In genomic region chr18:43271593-43272432, GRCh38 we compare ENCODE assay signal across 8 cellular contexts. TPM values are rescaled to one million over a fixed set of nuclear protein-coding genes. Genes with fewer than 3 reads are reported as not detected.
DNase-seq lines count a peak whose midpoint lies in the region; ATAC-seq and TF ChIP-seq lines count a peak whose summit lies in the region.

No MANE protein-coding gene starts in this region.

- H3K9ac ChIP-seq in mammary epithelial cell (ENCODE audit: insufficient read depth, low read length): no peak overlapping the region

- no peaks in the 10 kb centered on the region for H3K27me3 ChIP-seq in CD8-positive, alpha-beta T cell (ENCODE audit: insufficient read depth, low read length)
- H3K27me3 ChIP-seq in mammary epithelial cell (ENCODE audit: insufficient read depth, low read length) (no peaks in the 10 kb centered on the region), lung (ENCODE audit: control insufficient read depth, insufficient read depth) (no peaks in the 10 kb centered on the region)

- CTCF ChIA-PET in CD8-positive, alpha-beta T cell (lab: Charles Lee): interaction anchor here (1.4 to 2.6 kb wide), 3 partner anchors 14 to 1161 kb away, joined by 4 to 18 read pairs (median 7); no protein-coding TSS in a partner anchor
- CTCF ChIA-PET in mammary epithelial cell (lab: Charles Lee; ENCODE audit: low non-redundant PET): interaction anchor here (0.5 kb wide), 1 partner anchor 973 kb away, joined by 3 read pairs; no protein-coding TSS in a partner anchor

- no peaks in the 10 kb centered on the region for H3K9me3 Mint-ChIP-seq in CD8-positive, alpha-beta T cell

- H3K4me1 Mint-ChIP-seq in CD8-positive, alpha-beta T cell (ENCODE audit: low read depth): no peaks in the 10 kb centered on the region

- no peak overlapping the region for H3K4me3 Mint-ChIP-seq in CD8-positive, alpha-beta T cell

- POLR2A ChIA-PET in CD8-positive, alpha-beta T cell (lab: Charles Lee): no interaction called here

- H3K36me3 Mint-ChIP-seq in CD8-positive, alpha-beta T cell: no peaks in the 10 kb centered on the region

- no TSS peak for BruUV-seq in mammary epithelial cell (replicated peaks; lab: Mats Ljungman, UMichigan)

- 7% methylated on average over 6 of the region's 6 CpGs for WGBS in mammary epithelial cell (ENCODE audit: low coverage, missing lambda C conversion rate)
- 29 to 34% methylated on average over 6 of the region's 6 CpGs for WGBS in lung, 2 donors

- H3K4me1 ChIP-seq in CD8-positive, alpha-beta T cell (ENCODE audit: insufficient read depth, low read length): no peaks in the 10 kb centered on the region
- no peaks in the 10 kb centered on the region for H3K4me1 ChIP-seq in mammary epithelial cell (ENCODE audit: insufficient read depth, low read length)
- no peaks in the 10 kb centered on the region for H3K4me1 ChIP-seq in lung (ENCODE audit: control insufficient read depth in 2 of 2, insufficient read depth in 2 of 2, low read length in 2 of 2)

- peak; percentile 73 for TF ChIP-seq CTCF in CD8-positive, alpha-beta T cell (IDR thresholded peaks at IDR 0.05)
- TF ChIP-seq CTCF in mammary epithelial cell (conservative IDR thresholded peaks at IDR 0.05 in 1 of 2, IDR thresholded peaks at IDR 0.05 in 1 of 2; ENCODE audit: extremely low read depth in 1 of 2, insufficient read depth in 1 of 2, low read depth in 1 of 2, low read length in 2 of 2): peak; percentile 74 to 78
- TF ChIP-seq CTCF in lung (IDR thresholded peaks at IDR 0.05; ENCODE audit: control extremely low read depth, extremely low read depth): peak; percentile 50

- H3K79me2 ChIP-seq in mammary epithelial cell (ENCODE audit: insufficient read depth, low read length): no peaks in the 10 kb centered on the region

- H3K36me3 ChIP-seq in CD8-positive, alpha-beta T cell (ENCODE audit: insufficient read depth, low read length): no peaks in the 10 kb centered on the region
- H3K36me3 ChIP-seq in mammary epithelial cell (ENCODE audit: insufficient read depth, low read length) (no peaks in the 10 kb centered on the region), lung (ENCODE audit: control insufficient read depth in 2 of 2, insufficient read depth in 2 of 2, low read length in 2 of 2) (no peaks in the 10 kb centered on the region)

- H3K4me3 ChIP-seq in CD8-positive, alpha-beta T cell (ENCODE audit: low read depth, low read length): no peak overlapping the region
- H3K4me3 ChIP-seq in mammary epithelial cell (replicated peaks in 1 of 3; ENCODE audit: insufficient read depth in 1 of 3, low read depth in 2 of 3, low read length in 3 of 3): no peak overlapping the region
- no peak overlapping the region for H3K4me3 ChIP-seq in lung

- in situ Hi-C loops in mammary epithelial cell (cut with MboI; ENCODE audit: low sequenced_read_pairs in 2 of 2): loop anchor here (25.0 kb wide), 3 partner anchors 985 to 1160 kb away; no protein-coding TSS in a partner anchor

- H3K9me3 ChIP-seq in CD8-positive, alpha-beta T cell (ENCODE audit: low read length): no peaks in the 10 kb centered on the region
- H3K9me3 ChIP-seq in mammary epithelial cell (replicated peaks; ENCODE audit: insufficient read depth, low read length) (no peaks in the 10 kb centered on the region), lung (ENCODE audit: control insufficient read depth in 2 of 2, insufficient read depth in 1 of 2, low read length in 1 of 2) (no peaks in the 10 kb centered on the region)

- H4K20me1 ChIP-seq in mammary epithelial cell (ENCODE audit: insufficient read depth, low read length): no peaks in the 10 kb centered on the region

- no peak overlapping the region for H3K27ac Mint-ChIP-seq in CD8-positive, alpha-beta T cell

- no peaks in the 10 kb centered on the region for H3K27me3 Mint-ChIP-seq in CD8-positive, alpha-beta T cell (ENCODE audit: low read depth)

- no peak for DNase-seq in CD8-positive, alpha-beta T cell
- DNase-seq in NCI-H345 treated with DMSO at 0.1 percent for 48 hours (lab: John Stamatoyannopoulos, UW; ENCODE audit: unreplicated experiment): peak; percentile 39
- peak; percentile 26 for DNase-seq in mammary epithelial cell
- no peak for DNase-seq in lung (ENCODE audit: low spot score)

- dilution Hi-C loops in mammary epithelial cell (cut with HindIII; ENCODE audit: low sequenced_read_pairs): no loop called here

- H2AFZ ChIP-seq in mammary epithelial cell (ENCODE audit: low read depth, low read length): no peak overlapping the region

- ATAC-seq in CD8-positive, alpha-beta T cell: no peak
- peak; percentile 87 for ATAC-seq in GM18517 (IDR thresholded peaks at IDR 0.05; ENCODE audit: unreplicated experiment)
- peak; percentile 70 for ATAC-seq in HG03039 (IDR thresholded peaks at IDR 0.05; ENCODE audit: unreplicated experiment)
- no peak for ATAC-seq in lung (ENCODE audit: insufficient read depth, low FRiP score)
- ATAC-seq in GM19324 (IDR thresholded peaks at IDR 0.05; ENCODE audit: low FRiP score, unreplicated experiment): no peak
- no peak for ATAC-seq in GM19035 (IDR thresholded peaks at IDR 0.05; ENCODE audit: unreplicated experiment)

- no peak overlapping the region for H3K27ac ChIP-seq in CD8-positive, alpha-beta T cell (ENCODE audit: low read depth, low read length)
- H3K27ac ChIP-seq in mammary epithelial cell (ENCODE audit: insufficient read depth, low read depth, low read length): no peak overlapping the region
- H3K27ac ChIP-seq in lung (ENCODE audit: low read depth in 1 of 2, low read length in 1 of 2): no peak overlapping the region

- no peak overlapping the region for H3K4me2 ChIP-seq in mammary epithelial cell (ENCODE audit: insufficient read depth, low read depth, low read length)

- intact Hi-C loops in CD8-positive, alpha-beta T cell (cut with DNase I, micrococcal nuclease): loop anchor here (2.0 to 5.0 kb wide), 2 partner anchors 975 to 1219 kb away; no protein-coding TSS in a partner anchor
- intact Hi-C loops in mammary epithelial cell (cut with micrococcal nuclease): loop anchor here (1.0 to 5.0 kb wide), 3 partner anchors 676 to 1158 kb away; no protein-coding TSS in a partner anchor

RNA-seq across cellular contexts. Expression of gene SYT4, which starts 5.5 kb away (rescaled TPM):
- not detected for total RNA-seq in CD8-positive, alpha-beta T cell
- total RNA-seq in mammary epithelial cell: not detected
- not detected for polyA plus RNA-seq in mammary epithelial cell
- polyA minus RNA-seq in mammary epithelial cell: not detected
- 1 to 10 TPM in 1 of 2 donors, under 1 TPM in 1; 0.61 to 2.3 TPM for total RNA-seq in lung
- under 1 TPM; 0.01 to 0.24 TPM for polyA plus RNA-seq in lung

Comparison
In these comparisons a context has a peak if more than half of its experiments do, and no peak if none do; other contexts are left out.
1. ATAC-seq: peak in GM18517 (single experiment) and HG03039 (single experiment); none in CD8-positive, alpha-beta T cell (single experiment), lung (single experiment), GM19324 (single experiment) and GM19035 (single experiment).
2. DNase-seq: peak in NCI-H345 treated with DMSO at 0.1 percent for 48 hours (single experiment) and mammary epithelial cell (single experiment); none in CD8-positive, alpha-beta T cell (0 of 7) and lung (single experiment).
3. Peak in every context shown above with its lines, with median percentiles within 50 percentile points of each other: CTCF ChIP-seq.